16 cellular contexts compared by ENCODE assay signal in genomic region chr3:47542614-47543173, GRCh38. TPM values are rescaled to one million over a fixed set of nuclear protein-coding genes. Genes with fewer than 3 reads are reported as not detected.
DNase-seq lines count a peak whose midpoint lies in the region; ATAC-seq, FAIRE-seq and TF ChIP-seq lines count a peak whose summit lies in the region.
"Had no signal": no experiment of that assay in that cellular context is flagged by ENCODE, and none has a peak within 500 bp of the region (broad histone marks: within the 10 kb centered on the region; RNA-seq: fewer than 3 reads in every experiment).

No MANE protein-coding gene starts in this region.

- TF ChIP-seq CTCF in GM10248 (IDR thresholded peaks at IDR 0.05; ENCODE audit: control extremely low read depth, extremely low read depth, low read depth, missing control alignments) (no peak), body of pancreas (IDR thresholded peaks at IDR 0.05) (no peak), left lung (IDR thresholded peaks at IDR 0.05) (no peak), suprapubic skin (IDR thresholded peaks at IDR 0.05) (no peak)

- CTCF ChIA-PET in GM10248 (lab: Yijun Ruan, JAX): interaction anchor here (1.6 kb wide), 1 partner anchor 9 kb away, joined by 4 read pairs; no protein-coding TSS in a partner anchor

- DNase-seq in GM10248 (ENCODE audit: extremely low spot score): peak; percentile 5
- DNase-seq in body of pancreas: peak; percentile 39 to 65 (median 62)
- peak in 1 of 2 donors; percentile 37 for DNase-seq in left lung
- peak; percentile 61 for DNase-seq in sciatic nerve (ENCODE audit: low spot score)
- DNase-seq in H54 (ENCODE audit: insufficient read length, low spot score): no peak
- no peak for DNase-seq in suprapubic skin (ENCODE audit: low spot score in 2 of 2)
- no peak for DNase-seq in 8988T
- DNase-seq: activated naive CD8-positive, alpha-beta T cell treated with anti-CD3 and anti-CD28 coated beads, Interleukin-2, amount 10 ng/mL, durations not matched to agents 7 days and 5 days; CD4-positive, alpha-beta T cell; NCI-H2081; PC-3; T-helper 2 cell; trophoblast cell had no signal

- POLR2A ChIA-PET in GM10248 (lab: Yijun Ruan, JAX): no interaction called here

- H3K9me3 ChIP-seq in body of pancreas (no peaks in the 10 kb centered on the region), left lung (no peaks in the 10 kb centered on the region), suprapubic skin (no peaks in the 10 kb centered on the region)

- no peak for FAIRE-seq in H54 (lab: Jason Lieb, UNC)
- FAIRE-seq: endometrium had no signal

- TF ChIP-seq POLR2A in body of pancreas (IDR thresholded peaks at IDR 0.05) (no peak), H54 (IDR thresholded peaks at IDR 0.05; ENCODE audit: low read depth, low read length) (no peak), suprapubic skin (IDR thresholded peaks at IDR 0.05) (no peak)

- H3K27ac ChIP-seq in body of pancreas: peak overlapping the region in 3 of 4 donors; percentile 10 to 41 (median 25)
- H3K27ac ChIP-seq in left lung: no peak overlapping the region
- H3K27ac ChIP-seq in suprapubic skin: no peak overlapping the region
- H3K27ac ChIP-seq: parathyroid adenoma had no signal

- H3K27me3 ChIP-seq in body of pancreas (no peaks in the 10 kb centered on the region), left lung (no peaks in the 10 kb centered on the region), suprapubic skin (no peaks in the 10 kb centered on the region)

- TF ChIP-seq EP300 in suprapubic skin (IDR thresholded peaks at IDR 0.05): no peak

- intact Hi-C loops in body of pancreas (cut with DNase I) (no loop called here), left lung (cut with DNase I) (no loop called here), sciatic nerve (cut with DNase I) (no loop called here)

- ATAC-seq in body of pancreas (peak; percentile 86), left lung (peak; percentile 71), sciatic nerve (peak; percentile 79), HG02852 (IDR thresholded peaks at IDR 0.05; ENCODE audit: unreplicated experiment) (no peak)
- ATAC-seq: PC-3 had no signal

- H3K4me1 ChIP-seq in body of pancreas (peaks cover 12% of the 10 kb centered on the region), left lung (no peaks in the 10 kb centered on the region), suprapubic skin (peaks cover 7% of the 10 kb centered on the region)
- H3K4me1 ChIP-seq: parathyroid adenoma had no signal

- H3K36me3 ChIP-seq in body of pancreas (replicated peaks in 1 of 2; ENCODE audit: insufficient read depth in 1 of 2, low read depth in 2 of 2) (no peaks in the 10 kb centered on the region), left lung (no peaks in the 10 kb centered on the region), suprapubic skin (no peaks in the 10 kb centered on the region)

- WGBS in body of pancreas, 2 donors: 10 to 33% methylated on average over 2 to 20 of the region's 20 CpGs
- WGBS in suprapubic skin: 31% methylated on average over 7 of the region's 20 CpGs

- no peak overlapping the region for H3K4me3 ChIP-seq in body of pancreas
- no peak overlapping the region for H3K4me3 ChIP-seq in left lung
- H3K4me3 ChIP-seq in suprapubic skin: no peak overlapping the region

RNA-seq across cellular contexts. Expression of gene ELP6, which starts 29.2 kb away (rescaled TPM):
- total RNA-seq in body of pancreas: 10 to 100 TPM; 13.7 to 22.7 TPM
- total RNA-seq in left lung: 10 to 100 TPM; 25.7 to 26.8 TPM
- 21.0 TPM for total RNA-seq in sciatic nerve
- total RNA-seq in suprapubic skin: 10 to 100 TPM; 11.7 to 18.6 (median 17.0) TPM

RNA-seq across cellular contexts. Expression of gene CSPG5, which starts 36.0 kb away (rescaled TPM):
- under 1 TPM; 0.26 to 0.66 TPM for total RNA-seq in body of pancreas
- total RNA-seq in left lung: 10 to 100 TPM in 1 of 2 donors, 1 to 10 TPM in 1; 3.8 to 19.2 TPM
- 0.67 TPM for total RNA-seq in sciatic nerve
- 1 to 10 TPM in 3 of 4 donors, not detected in 1; 2.3 to 2.7 (median 2.4) TPM for total RNA-seq in suprapubic skin

Comparison
In these comparisons a context has a peak if more than half of its experiments do, and no peak if none do; other contexts are left out.
1. DNase-seq: peak in GM10248 (single experiment), body of pancreas (4 of 4) and sciatic nerve (single experiment); none in H54 (single experiment), suprapubic skin (0 of 2) and 8988T (single experiment).
2. H3K27ac ChIP-seq: peak in body of pancreas (3 of 4); none in left lung (0 of 2) and suprapubic skin (single experiment).